ENCODE assay signal across 29 cellular contexts in the genomic region with DNA sequence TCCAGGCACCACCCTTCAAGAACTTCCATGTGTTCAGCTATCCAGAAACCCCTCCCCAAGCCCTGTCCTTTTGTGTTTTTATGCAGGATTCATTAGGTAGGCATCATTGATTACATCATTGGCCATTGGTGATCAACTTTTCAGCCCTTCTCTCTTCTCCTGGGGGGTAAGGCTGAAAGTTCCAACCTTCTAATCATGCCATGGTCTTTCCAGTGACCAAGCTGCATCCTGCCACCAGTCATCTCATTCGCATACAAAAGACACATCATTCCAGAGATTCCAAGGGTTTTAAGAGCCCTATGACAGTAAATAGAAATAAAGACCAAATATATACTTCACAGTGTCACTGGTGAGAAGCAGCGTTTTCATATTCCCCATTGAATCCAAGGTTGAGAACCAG.
"Had no signal": no experiment of that assay in that cellular context is flagged by ENCODE, and none has a peak within 500 bp of the region (broad histone marks: within the 10 kb centered on the region; RNA-seq: fewer than 3 reads in every experiment).

No MANE protein-coding gene starts in this region.

- H3K4me2 ChIP-seq: smooth muscle cell had no signal

- H3K4me3 Mint-ChIP-seq: activated CD4-positive, alpha-beta T cell treated with anti-CD3 and anti-CD28 coated beads, Interleukin-2, amount 10 ng/mL, durations not matched to agents 24 days and 14 days; mesothelial cell of epicardium; naive B cell; nephron progenitor cell; stimulated activated memory B cell treated with anti-CD40 and anti-IgM and Interleukin-4, amounts not matched to agents 10 μg/mL and 1 μg/mL and 100 μg/mL, for 72 hours; T-helper 1 cell treated with Interleukin-12 subunit alpha and Interleukin-12 subunit beta and Interleukin-4 antibody, amounts not matched to agents 30 μg/mL and 1 μg/mL, for 36 hours had no signal

- H3K36me3 ChIP-seq: colonic mucosa, left ventricle myocardium inferior, ovary, sigmoid colon, suprapubic skin, tibial artery, WERI-Rb-1 had no signal

- H3K27me3 Mint-ChIP-seq: activated CD4-positive, alpha-beta T cell treated with anti-CD3 and anti-CD28 coated beads, Interleukin-2, amount 10 ng/mL, durations not matched to agents 24 days and 14 days; stimulated activated memory B cell treated with anti-CD40 and anti-IgM and Interleukin-4, amounts not matched to agents 10 μg/mL and 1 μg/mL and 100 μg/mL, for 72 hours had no signal

- H3K27ac Mint-ChIP-seq: mesothelial cell of epicardium, naive B cell, nephron progenitor cell, progenitor cell of endocrine pancreas had no signal

- H3K4me3 ChIP-seq: colonic mucosa, left ventricle myocardium inferior, lung, ovary, sigmoid colon, smooth muscle cell, suprapubic skin, tibial artery had no signal

- FAIRE-seq: frontal cortex had no signal

- H3K36me3 Mint-ChIP-seq: mesothelial cell of epicardium; stimulated activated memory B cell treated with anti-CD40 and anti-IgM and Interleukin-4, amounts not matched to agents 10 μg/mL and 1 μg/mL and 100 μg/mL, for 72 hours had no signal

- H3K9me3 ChIP-seq: colonic mucosa, left ventricle myocardium inferior, ovary, sigmoid colon, suprapubic skin, tibial artery had no signal

- ATAC-seq: activated CD4-positive, CD25-positive, alpha-beta regulatory T cell treated with anti-CD3 and anti-CD28 coated beads, Interleukin-2, amount 50 U/mL, for 24 hours; stimulated activated memory B cell treated with anti-CD40 and anti-IgM and Interleukin-4, amounts not matched to agents 10 μg/mL and 1 μg/mL and 100 μg/mL, for 72 hours had no signal

- DNase-seq: activated CD4-positive, alpha-beta T cell treated with anti-CD3 and anti-CD28 coated beads, Interleukin-2, amount 10 ng/mL, durations not matched to agents 24 days and 14 days; activated CD8-positive, alpha-beta memory T cell treated with anti-CD3 and anti-CD28 coated beads for 24 hours; activated effector memory CD4-positive, alpha-beta T cell treated with Interleukin-2 at 50 U/mL for 16 hours; activated naive CD4-positive, alpha-beta T cell treated with anti-CD3 and anti-CD28 coated beads, Interleukin-2, amount 50 U/mL, for 16 hours; anterior cingulate cortex; colonic mucosa; effector CD8-positive, alpha-beta T cell; islet precursor cell; left ventricle myocardium inferior; naive B cell; nephron progenitor cell; ovary; sigmoid colon; stimulated activated CD4-positive, alpha-beta T cell treated with anti-CD3 and anti-CD28 coated beads, Interleukin-1b, Interleukin-23, amount 100 ng/mL, for 48 hours; stimulated activated CD4-positive, alpha-beta T cell treated with anti-CD3 and anti-CD28 coated beads, Interleukin-4, amount 100 ng/mL, for 4 hours; stimulated activated CD8-positive, alpha-beta memory T cell treated with anti-CD3 and anti-CD28 coated beads, Interleukin-4, amount 100 ng/mL, for 48 hours; SW 1271; T1000; tibial artery; WERI-Rb-1 had no signal

- H3K27ac ChIP-seq: colonic mucosa, left ventricle myocardium inferior, ovary, sigmoid colon, suprapubic skin, tibial artery, WERI-Rb-1 had no signal

- H3K4me1 ChIP-seq: colonic mucosa, left ventricle myocardium inferior, sigmoid colon, tibial artery had no signal

- H3K9me3 Mint-ChIP-seq: activated CD4-positive, alpha-beta T cell treated with anti-CD3 and anti-CD28 coated beads, Interleukin-2, amount 10 ng/mL, durations not matched to agents 24 days and 14 days; mesothelial cell of epicardium; nephron progenitor cell; stimulated activated memory B cell treated with anti-CD40 and anti-IgM and Interleukin-4, amounts not matched to agents 10 μg/mL and 1 μg/mL and 100 μg/mL, for 72 hours; T-helper 1 cell treated with Interleukin-12 subunit alpha and Interleukin-12 subunit beta and Interleukin-4 antibody, amounts not matched to agents 30 μg/mL and 1 μg/mL, for 36 hours had no signal

- H3K27me3 ChIP-seq: colonic mucosa, ovary, sigmoid colon, suprapubic skin had no signal
